11 cellular contexts compared by ENCODE assay signal in the genomic region with DNA sequence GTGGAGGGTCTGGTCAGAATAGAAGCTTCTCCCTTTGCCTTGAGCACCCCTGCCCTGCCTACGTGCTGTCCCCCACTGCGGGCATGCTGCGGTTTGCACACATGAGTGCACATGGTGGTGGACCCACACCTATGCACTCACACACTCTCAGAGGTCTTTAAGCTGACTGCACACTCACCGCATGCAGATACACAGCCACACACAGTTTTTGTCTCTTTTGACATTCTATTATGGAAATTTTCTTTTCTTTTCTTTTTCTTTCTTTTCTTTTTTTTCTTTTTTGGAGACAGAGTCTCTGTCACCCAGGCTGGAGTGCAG. TPM values are rescaled to one million over a fixed set of nuclear protein-coding genes. Genes with fewer than 3 reads are reported as not detected.
DNase-seq lines count a peak whose midpoint lies in the region; ATAC-seq and TF ChIP-seq lines count a peak whose summit lies in the region.
"Had no signal": no experiment of that assay in that cellular context is flagged by ENCODE, and none has a peak within 500 bp of the region (broad histone marks: within the 10 kb centered on the region; RNA-seq: fewer than 3 reads in every experiment).

No MANE protein-coding gene starts in this region.

- no peaks in the 10 kb centered on the region for H3K36me3 ChIP-seq in CD8-positive, alpha-beta memory T cell (ENCODE audit: insufficient read depth, low read length)
- no peaks in the 10 kb centered on the region for H3K36me3 ChIP-seq in ovary
- no peaks in the 10 kb centered on the region for H3K36me3 ChIP-seq in upper lobe of left lung
- H3K36me3 ChIP-seq: gastrocnemius medialis had no signal

- H3K4me3 ChIP-seq in CD8-positive, alpha-beta memory T cell (ENCODE audit: low read length): peak overlapping the region; percentile 31
- H3K4me3 ChIP-seq in LNCaP clone FGC (ENCODE audit: low read depth, low read length) (peak overlapping the region; percentile 42), dorsolateral prefrontal cortex (peak overlapping the region in 41 of 59 donors; percentile 36 to 70 (median 54)), ovary (no peak overlapping the region), upper lobe of left lung (no peak overlapping the region)

- POLR2A ChIA-PET in CD8-positive, alpha-beta memory T cell (lab: Charles Lee): no interaction called here

- H3K4me3 Mint-ChIP-seq in CD8-positive, alpha-beta memory T cell: peak overlapping the region; percentile 80 to 91 (median 84)
- peak overlapping the region; percentile 79 for H3K4me3 Mint-ChIP-seq in nephron progenitor cell

- no peak overlapping the region for H3K27ac ChIP-seq in CD8-positive, alpha-beta memory T cell (ENCODE audit: low read depth, low read length)
- H3K27ac ChIP-seq in dorsolateral prefrontal cortex (no peak overlapping the region), ovary (no peak overlapping the region), upper lobe of left lung (no peak overlapping the region)
- H3K27ac ChIP-seq: gastrocnemius medialis had no signal

- peaks cover 0 to 1% (median 0%) of the 10 kb centered on the region in 3 donors for H3K36me3 Mint-ChIP-seq in CD8-positive, alpha-beta memory T cell
- H3K36me3 Mint-ChIP-seq in nephron progenitor cell (ENCODE audit: low read depth): no peaks in the 10 kb centered on the region

- H3K4me1 ChIP-seq in CD8-positive, alpha-beta memory T cell (ENCODE audit: insufficient read depth, low read length): peaks cover 16% of the 10 kb centered on the region
- peaks cover 4% of the 10 kb centered on the region for H3K4me1 ChIP-seq in ovary (ENCODE audit: insufficient read depth)
- H3K4me1 ChIP-seq in upper lobe of left lung: peaks cover 9 to 18% (median 12%) of the 10 kb centered on the region in 4 donors

- TF ChIP-seq EP300 in ovary (IDR thresholded peaks at IDR 0.05) (no peak), upper lobe of left lung (IDR thresholded peaks at IDR 0.05) (no peak)

- CTCF ChIA-PET in CD8-positive, alpha-beta memory T cell (lab: Charles Lee): interaction anchor here (0.7 to 2.5 kb wide), 4 partner anchors 9 to 17 kb away, joined by 3 to 6 read pairs (median 4); partner anchors contain the start of gene RPP25L

- H3K4me1 Mint-ChIP-seq in CD8-positive, alpha-beta memory T cell: peaks cover 18 to 22% (median 20%) of the 10 kb centered on the region in 3 donors
- H3K4me1 Mint-ChIP-seq in nephron progenitor cell: peaks cover 34% of the 10 kb centered on the region

- WGBS in ovary, 3 donors: 19 to 27% (median 23%) methylated on average over 4 of the region's 4 CpGs
- 30 to 42% methylated on average over 4 of the region's 4 CpGs for WGBS in upper lobe of left lung, 2 donors

- peak overlapping the region in 2 of 8 donors; percentile 3 to 43 for H3K27ac Mint-ChIP-seq in CD8-positive, alpha-beta memory T cell
- H3K27ac Mint-ChIP-seq in nephron progenitor cell: peak overlapping the region; percentile 55

- TF ChIP-seq POLR2A in ovary (IDR thresholded peaks at IDR 0.05) (no peak), upper lobe of left lung (IDR thresholded peaks at IDR 0.05) (no peak)

- no peaks in the 10 kb centered on the region for H3K9me3 Mint-ChIP-seq in CD8-positive, alpha-beta memory T cell
- H3K9me3 Mint-ChIP-seq in nephron progenitor cell: no peaks in the 10 kb centered on the region

- intact Hi-C loops in dorsolateral prefrontal cortex (cut with DNase I): no loop called here
- intact Hi-C loops in ovary (cut with DNase I): no loop called here

- no peaks in the 10 kb centered on the region for H3K9me3 ChIP-seq in CD8-positive, alpha-beta memory T cell (ENCODE audit: low read length)
- no peaks in the 10 kb centered on the region for H3K9me3 ChIP-seq in ovary
- H3K9me3 ChIP-seq in upper lobe of left lung: no peaks in the 10 kb centered on the region
- H3K9me3 ChIP-seq: gastrocnemius medialis had no signal

- peaks cover 37% of the 10 kb centered on the region for H3K27me3 ChIP-seq in CD8-positive, alpha-beta memory T cell (ENCODE audit: insufficient read depth, low read length, poor library complexity, severe bottlenecking)
- H3K27me3 ChIP-seq in dorsolateral prefrontal cortex (peaks cover 0 to 55% (median 37%) of the 10 kb centered on the region in 45 donors), ovary (peaks cover 12% of the 10 kb centered on the region), upper lobe of left lung (peaks cover 1 to 54% (median 20%) of the 10 kb centered on the region in 4 donors)

- no peak for DNase-seq in CD8-positive, alpha-beta memory T cell
- DNase-seq in LNCaP clone FGC (ENCODE audit: low read depth) (no peak), dorsolateral prefrontal cortex (no peak), nephron progenitor cell (no peak), ovary (no peak), upper lobe of left lung (no peak), COR-L47 (lab: John Stamatoyannopoulos, UW) (no peak)
- DNase-seq: DND-41, gastrocnemius medialis, NCI-H2029 had no signal

- ATAC-seq in upper lobe of left lung (ENCODE audit: low FRiP score in 2 of 2) (no peak), HG02759 (IDR thresholded peaks at IDR 0.05; ENCODE audit: unreplicated experiment) (no peak)

- TF ChIP-seq CTCF in LNCaP clone FGC (IDR thresholded peaks at IDR 0.05; ENCODE audit: control insufficient read depth, extremely low read depth, insufficient read depth) (no peak), dorsolateral prefrontal cortex (IDR thresholded peaks at IDR 0.05 in 54 of 56, conservative IDR thresholded peaks at IDR 0.05 in 2 of 56; ENCODE audit: low read depth in 1 of 56, partially characterized antibody in 56 of 56) (no peak), nephron progenitor cell (IDR thresholded peaks at IDR 0.05) (no peak), ovary (IDR thresholded peaks at IDR 0.05) (no peak), upper lobe of left lung (IDR thresholded peaks at IDR 0.05) (no peak)

- peaks cover 40 to 52% of the 10 kb centered on the region in 2 donors for H3K27me3 Mint-ChIP-seq in CD8-positive, alpha-beta memory T cell
- peaks cover 75% of the 10 kb centered on the region for H3K27me3 Mint-ChIP-seq in nephron progenitor cell (ENCODE audit: low read depth, poor library complexity)

RNA-seq across cellular contexts. Expression of gene ARID3C, which starts 0.6 kb away (rescaled TPM):
- total RNA-seq in CD8-positive, alpha-beta memory T cell: under 1 TPM; 0.22 to 0.44 TPM
- polyA plus RNA-seq in CD8-positive, alpha-beta memory T cell: not detected
- total RNA-seq in dorsolateral prefrontal cortex: 1 to 10 TPM in 41 of 120 experiments, under 1 TPM in 68, not detected in 11; 0.30 to 3.0 (median 0.87) TPM
- under 1 TPM in 1 of 7 donors, not detected in 6; 0.40 TPM for total RNA-seq in ovary
- polyA plus RNA-seq in ovary: under 1 TPM in 1 of 2 donors, not detected in 1; 0.07 TPM
- total RNA-seq in upper lobe of left lung: not detected
- total RNA-seq: gastrocnemius medialis had no signal

RNA-seq across cellular contexts. Expression of gene SIGMAR1, which starts 8.1 kb away (rescaled TPM):
- 100 to 1,000 TPM; 138 to 141 TPM for total RNA-seq in CD8-positive, alpha-beta memory T cell
- 95.4 TPM for polyA plus RNA-seq in CD8-positive, alpha-beta memory T cell
- 10 to 100 TPM; 26.3 to 48.1 (median 36.0) TPM for total RNA-seq in dorsolateral prefrontal cortex
- total RNA-seq in ovary: 10 to 100 TPM; 47.2 to 73.9 (median 54.3) TPM
- 10 to 100 TPM; 52.7 to 92.4 TPM for polyA plus RNA-seq in ovary
- total RNA-seq in upper lobe of left lung: 10 to 100 TPM; 26.7 to 52.9 (median 43.0) TPM

RNA-seq across cellular contexts. Expression of gene DCTN3, which starts 9.2 kb away (rescaled TPM):
- total RNA-seq in CD8-positive, alpha-beta memory T cell: 10 to 100 TPM; 83.3 to 83.4 TPM
- polyA plus RNA-seq in CD8-positive, alpha-beta memory T cell: 128 TPM
- total RNA-seq in dorsolateral prefrontal cortex (100 to 1,000 TPM in 116 of 120 experiments, 10 to 100 TPM in 4; 83.5 to 180 (median 139) TPM), ovary (100 to 1,000 TPM in 1 of 7 donors, 10 to 100 TPM in 6; 56.4 to 103 (median 95.3) TPM), upper lobe of left lung (10 to 100 TPM; 26.2 to 92.6 (median 68.1) TPM)
- polyA plus RNA-seq in ovary: 100 to 1,000 TPM in 1 of 2 donors, 10 to 100 TPM in 1; 62.4 to 106 TPM

RNA-seq across cellular contexts. Expression of gene GALT, which starts 17.0 kb away (rescaled TPM):
- 10 to 100 TPM; 41.7 to 43.0 TPM for total RNA-seq in CD8-positive, alpha-beta memory T cell
- 42.8 TPM for polyA plus RNA-seq in CD8-positive, alpha-beta memory T cell
- total RNA-seq in dorsolateral prefrontal cortex (10 to 100 TPM; 42.5 to 97.3 (median 60.5) TPM), ovary (10 to 100 TPM; 33.1 to 63.3 (median 45.2) TPM), upper lobe of left lung (100 to 1,000 TPM in 1 of 6 donors, 10 to 100 TPM in 5; 33.4 to 141 (median 44.3) TPM)
- 10 to 100 TPM; 43.7 to 48.9 TPM for polyA plus RNA-seq in ovary

RNA-seq across cellular contexts. Expression of gene RPP25L, which starts 17.6 kb away (rescaled TPM):
- total RNA-seq in CD8-positive, alpha-beta memory T cell: 10 to 100 TPM; 34.5 to 39.0 TPM
- polyA plus RNA-seq in CD8-positive, alpha-beta memory T cell: 35.9 TPM
- total RNA-seq in dorsolateral prefrontal cortex (10 to 100 TPM; 12.3 to 32.2 (median 20.6) TPM), ovary (10 to 100 TPM; 14.4 to 26.0 (median 20.6) TPM), upper lobe of left lung (10 to 100 TPM; 16.5 to 27.0 (median 21.7) TPM)
- 10 to 100 TPM in 1 of 2 donors, 1 to 10 TPM in 1; 5.4 to 28.8 TPM for polyA plus RNA-seq in ovary

Comparison
In these comparisons a context has a peak if more than half of its experiments do, and no peak if none do; other contexts are left out.
1. H3K4me3 ChIP-seq: peak in CD8-positive, alpha-beta memory T cell (single experiment), LNCaP clone FGC (single experiment) and dorsolateral prefrontal cortex (41 of 59); none in ovary (single experiment) and upper lobe of left lung (0 of 4).